ENCODE assay signal across 36 cellular contexts in the genomic region with DNA sequence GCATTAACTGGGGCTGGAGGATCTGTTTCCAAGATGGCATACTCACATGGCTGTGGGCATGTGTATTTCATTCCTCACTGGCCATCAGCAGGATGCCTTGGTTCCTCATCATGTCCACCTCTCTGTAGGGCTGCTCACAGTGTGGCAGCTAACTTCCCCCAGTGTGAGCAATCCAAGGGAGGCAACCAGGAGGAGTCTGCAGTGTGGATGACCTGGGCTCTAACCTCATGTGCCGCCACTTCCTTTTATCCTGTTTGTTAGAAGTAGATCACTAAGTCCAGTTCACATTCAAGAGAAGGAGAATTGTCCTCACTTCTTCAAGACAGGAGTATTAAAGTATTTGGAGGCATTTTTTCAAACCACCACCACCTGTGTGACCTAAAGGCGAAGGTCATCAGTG.
"Had no signal": no experiment of that assay in that cellular context is flagged by ENCODE, and none has a peak within 500 bp of the region (broad histone marks: within the 10 kb centered on the region; RNA-seq: fewer than 3 reads in every experiment).

No MANE protein-coding gene starts in this region.

- FAIRE-seq: astrocyte, colon, endothelial cell of umbilical vein had no signal

- H3K27me3 Mint-ChIP-seq: activated B cell treated with CpG ODN at 0.5 μM for 24 hours; activated CD8-positive, alpha-beta T cell treated with anti-CD3 and anti-CD28 coated beads for 36 hours; activated naive CD8-positive, alpha-beta T cell; activated T-helper 17 cell treated with anti-CD3 and anti-CD28 coated beads, Interleukin-2, amount 50 U/mL, for 72 hours; effector memory CD8-positive, alpha-beta T cell; T-helper 17 cell had no signal

- H3K4me1 Mint-ChIP-seq: activated T-helper 17 cell treated with anti-CD3 and anti-CD28 coated beads, Interleukin-2, amount 50 U/mL, for 72 hours had no signal

- H3K27me3 ChIP-seq: brain microvascular endothelial cell, esophagus squamous epithelium, gastroesophageal sphincter, heart left ventricle had no signal

- H3K27ac ChIP-seq: brain microvascular endothelial cell, epithelial cell of prostate, esophagus squamous epithelium, gastroesophageal sphincter, heart left ventricle, WERI-Rb-1 had no signal

- DNase-seq: activated B cell treated with CpG ODN at 0.5 μM for 24 hours; activated CD4-positive, alpha-beta T cell treated with anti-CD3 and anti-CD28 coated beads for 48 hours; activated CD4-positive, alpha-beta T cell treated with anti-CD3 and anti-CD28 coated beads, Interleukin-2, amount 50 U/mL, for 1 hour; activated CD4-positive, alpha-beta T cell treated with anti-CD3 and anti-CD28 coated beads, Interleukin-2, amount 50 U/mL, for 48 hours; activated CD8-positive, alpha-beta memory T cell treated with anti-CD3 and anti-CD28 coated beads for 24 hours; activated CD8-positive, alpha-beta T cell treated with anti-CD3 and anti-CD28 coated beads for 36 hours; activated effector memory CD4-positive, alpha-beta T cell treated with Interleukin-2 at 50 U/mL for 16 hours; activated gamma-delta T cell treated with Interleukin-2 at 50 U/mL for 16 hours; activated naive CD4-positive, alpha-beta T cell treated with anti-CD3 and anti-CD28 coated beads, Interleukin-2, amount 50 U/mL, for 16 hours; activated naive CD4-positive, alpha-beta T cell treated with Interleukin-2 at 50 U/mL for 16 hours; activated T-cell treated with anti-CD3 and anti-CD28 coated beads, Interleukin-2, amount 50 U/mL, for 4 hours; amniotic stem cell; anterior cingulate cortex; brain microvascular endothelial cell; caudate nucleus; cortex of kidney; dermis blood vessel endothelial cell; effector CD4-positive, alpha-beta T cell; effector memory CD8-positive, alpha-beta T cell; esophagus squamous epithelium; foreskin melanocyte; glutamatergic neuron; heart left ventricle; T-helper 1 cell; T-helper 17 cell; T1000; WERI-Rb-1 had no signal

- H3K4me3 Mint-ChIP-seq: activated B cell treated with CpG ODN at 0.5 μM for 24 hours; activated CD8-positive, alpha-beta T cell treated with anti-CD3 and anti-CD28 coated beads for 36 hours; activated naive CD8-positive, alpha-beta T cell; activated T-cell treated with anti-CD3 and anti-CD28 coated beads, Interleukin-2, amount 50 U/mL, for 4 hours; activated T-helper 17 cell treated with anti-CD3 and anti-CD28 coated beads, Interleukin-2, amount 50 U/mL, for 72 hours; effector memory CD8-positive, alpha-beta T cell; T-helper 17 cell; T-helper 2 cell treated with Interferon-gamma antibody and Interleukin-4, amounts not matched to agents 5 μg/mL and 100 μg/mL, for 36 hours had no signal

- H3K4me1 ChIP-seq: esophagus squamous epithelium, gastroesophageal sphincter had no signal

- H3K9me3 ChIP-seq: esophagus squamous epithelium, gastroesophageal sphincter, heart left ventricle had no signal

- H3K27ac Mint-ChIP-seq: activated B cell treated with CpG ODN at 0.5 μM for 24 hours; activated CD8-positive, alpha-beta T cell treated with anti-CD3 and anti-CD28 coated beads for 36 hours; activated naive CD8-positive, alpha-beta T cell; activated T-helper 17 cell treated with anti-CD3 and anti-CD28 coated beads, Interleukin-2, amount 50 U/mL, for 72 hours; effector memory CD8-positive, alpha-beta T cell; T-helper 17 cell; T-helper 2 cell treated with Interferon-gamma antibody and Interleukin-4, amounts not matched to agents 5 μg/mL and 100 μg/mL, for 36 hours had no signal

- ATAC-seq: activated CD4-positive, CD25-positive, alpha-beta regulatory T cell treated with anti-CD3 and anti-CD28 coated beads, Interleukin-2, amount 50 U/mL, for 24 hours; activated CD8-positive, alpha-beta T cell treated with anti-CD3 and anti-CD28 coated beads for 36 hours; activated T-cell treated with anti-CD3 and anti-CD28 coated beads, Interleukin-2, amount 50 U/mL, for 4 hours; activated T-helper 17 cell treated with anti-CD3 and anti-CD28 coated beads, Interleukin-2, amount 50 U/mL, for 72 hours; effector memory CD8-positive, alpha-beta T cell; gastroesophageal sphincter; heart left ventricle; T-helper 17 cell had no signal

- H3K4me3 ChIP-seq: esophagus squamous epithelium, gastroesophageal sphincter, heart left ventricle had no signal

- H3K9me3 Mint-ChIP-seq: activated B cell treated with CpG ODN at 0.5 μM for 24 hours; activated CD8-positive, alpha-beta T cell treated with anti-CD3 and anti-CD28 coated beads for 36 hours; activated T-cell treated with anti-CD3 and anti-CD28 coated beads, Interleukin-2, amount 50 U/mL, for 4 hours; activated T-helper 17 cell treated with anti-CD3 and anti-CD28 coated beads, Interleukin-2, amount 50 U/mL, for 72 hours; effector memory CD8-positive, alpha-beta T cell; T-helper 2 cell treated with Interferon-gamma antibody and Interleukin-4, amounts not matched to agents 5 μg/mL and 100 μg/mL, for 36 hours had no signal
